ENCODE assay signal across 33 cellular contexts in genomic region chr3:73908218-73908617, GRCh38.
"Had no signal": no experiment of that assay in that cellular context is flagged by ENCODE, and none has a peak within 500 bp of the region (broad histone marks: within the 10 kb centered on the region; RNA-seq: fewer than 3 reads in every experiment).

No MANE protein-coding gene starts in this region.

- FAIRE-seq: astrocyte, bronchial epithelial cell had no signal

- H3K36me3 ChIP-seq: adrenal gland, ascending aorta, brain microvascular endothelial cell, breast epithelium, cardiac muscle cell had no signal

- H3K27ac ChIP-seq: adrenal gland, ascending aorta, body of pancreas, brain microvascular endothelial cell, breast epithelium, cardiac muscle cell had no signal

- H3K4me3 ChIP-seq: adrenal gland, ascending aorta, body of pancreas, breast epithelium, cardiac muscle cell had no signal

- ATAC-seq: activated naive CD4-positive, alpha-beta T cell treated with anti-CD3 and anti-CD28 coated beads, Interleukin-2, amount 50 U/mL, for 72 hours; activated naive CD8-positive, alpha-beta T cell treated with anti-CD3 and anti-CD28 coated beads, Interleukin-2, amount 50 U/mL, for 24 hours; activated T-cell treated with anti-CD3 and anti-CD28 coated beads, Interleukin-2, amount 50 U/mL, for 4 hours; activated T-cell treated with anti-CD3 and anti-CD28 coated beads, Interleukin-2, amount 50 U/mL, for 72 hours; activated T-helper 17 cell treated with anti-CD3 and anti-CD28 coated beads, Interleukin-2, amount 50 U/mL, for 72 hours; body of pancreas had no signal

- H3K9me3 ChIP-seq: adrenal gland, ascending aorta, body of pancreas, breast epithelium had no signal

- H3K27me3 ChIP-seq: adrenal gland, ascending aorta, body of pancreas, brain microvascular endothelial cell, breast epithelium, cardiac muscle cell had no signal

- H3K4me1 ChIP-seq: adrenal gland, ascending aorta, body of pancreas, breast epithelium had no signal

- DNase-seq: activated effector memory CD4-positive, alpha-beta T cell treated with anti-CD3 and anti-CD28 coated beads, Interleukin-2, amount 50 U/mL, for 16 hours; activated effector memory CD4-positive, alpha-beta T cell treated with Interleukin-2 at 50 U/mL for 16 hours; activated gamma-delta T cell; activated gamma-delta T cell treated with Interleukin-2 at 50 U/mL for 16 hours; activated naive CD4-positive, alpha-beta T cell; activated naive CD4-positive, alpha-beta T cell treated with anti-CD3 and anti-CD28 coated beads for 36 hours; activated naive CD4-positive, alpha-beta T cell treated with anti-CD3 and anti-CD28 coated beads, Interleukin-2, amount 10 ng/mL, durations not matched to agents 7 days and 5 days; activated naive CD4-positive, alpha-beta T cell treated with anti-CD3 and anti-CD28 coated beads, Interleukin-2, amount 50 U/mL, for 16 hours; activated naive CD4-positive, alpha-beta T cell treated with Interleukin-2 at 50 U/mL for 16 hours; activated naive CD8-positive, alpha-beta T cell treated with anti-CD3 and anti-CD28 coated beads for 36 hours; activated naive CD8-positive, alpha-beta T cell treated with anti-CD3 and anti-CD28 coated beads, Interleukin-2, amount 10 ng/mL, durations not matched to agents 7 days and 5 days; activated naive CD8-positive, alpha-beta T cell treated with anti-CD3 and anti-CD28 coated beads, Interleukin-2, amount 50 U/mL, for 24 hours; activated T-cell treated with anti-CD3 and anti-CD28 coated beads, Interleukin-2, amount 50 U/mL, for 24 hours; activated T-cell treated with anti-CD3 and anti-CD28 coated beads, Interleukin-2, amount 50 U/mL, for 4 hours; activated T-cell treated with anti-CD3 and anti-CD28 coated beads, Interleukin-2, amount 50 U/mL, for 48 hours; activated T-cell treated with anti-CD3 and anti-CD28 coated beads, Interleukin-2, amount 50 U/mL, for 72 hours; adrenal gland; amniotic stem cell; amygdala; anterior cingulate cortex; aorta; body of pancreas; brain microvascular endothelial cell; caudate nucleus; central memory CD4-positive, alpha-beta T cell; cerebellar nuclear complex had no signal
